8 cellular contexts compared by ENCODE assay signal in genomic region chr1:16961297-16962124, GRCh38. TPM values are rescaled to one million over a fixed set of nuclear protein-coding genes. Genes with fewer than 3 reads are reported as not detected.
A peak's percentile ranks its signal among the peaks of the same experiment; 100 is the strongest.
DNase-seq lines count a peak whose midpoint lies in the region; ATAC-seq and TF ChIP-seq lines count a peak whose summit lies in the region.

No MANE protein-coding gene starts in this region.

- H3K4me3 ChIP-seq in iPS-18a (ENCODE audit: low read length): peak overlapping the region; percentile 30
- H3K4me3 ChIP-seq in stomach: peak overlapping the region; percentile 44 to 49 (median 46)

- no peaks in the 10 kb centered on the region for H3K27me3 ChIP-seq in iPS-18a (ENCODE audit: control insufficient read depth, insufficient read depth, low read length)
- no peaks in the 10 kb centered on the region for H3K27me3 ChIP-seq in stomach

- intact Hi-C loops in activated CD4-positive, alpha-beta T cell treated with anti-CD3 and anti-CD28 coated beads for 36 hours (cut with DNase I, micrococcal nuclease): loop anchor here (2.0 to 5.0 kb wide), 3 partner anchors 46 to 85 kb away; partner anchors contain the start of gene ATP13A2 (in 1 of the 2)
- intact Hi-C loops in activated CD8-positive, alpha-beta T cell treated with anti-CD3 and anti-CD28 coated beads for 36 hours (cut with micrococcal nuclease): no loop called here
- intact Hi-C loops in stomach (cut with DNase I; ENCODE audit: low total_unique reads): loop anchor here (10.0 kb wide), 1 partner anchor 73 kb away; no protein-coding TSS in a partner anchor

- H3K36me3 Mint-ChIP-seq in activated CD4-positive, alpha-beta T cell treated with anti-CD3 and anti-CD28 coated beads for 36 hours (ENCODE audit: low read depth): peaks cover 2% of the 10 kb centered on the region
- H3K36me3 Mint-ChIP-seq in activated CD8-positive, alpha-beta T cell treated with anti-CD3 and anti-CD28 coated beads for 36 hours (ENCODE audit: low read depth): peaks cover 1% of the 10 kb centered on the region

- no peaks in the 10 kb centered on the region for H3K9me3 Mint-ChIP-seq in activated CD4-positive, alpha-beta T cell treated with anti-CD3 and anti-CD28 coated beads for 36 hours (ENCODE audit: low read depth)
- no peaks in the 10 kb centered on the region for H3K9me3 Mint-ChIP-seq in activated CD8-positive, alpha-beta T cell treated with anti-CD3 and anti-CD28 coated beads for 36 hours

- POLR2A ChIA-PET in activated CD4-positive, alpha-beta T cell treated with anti-CD3 and anti-CD28 coated beads for 36 hours (lab: Charles Lee): interaction anchor here (0.8 kb wide), 1 partner anchor 10 kb away, joined by 3 read pairs; no protein-coding TSS in a partner anchor
- POLR2A ChIA-PET in activated CD8-positive, alpha-beta T cell treated with anti-CD3 and anti-CD28 coated beads for 36 hours (lab: Charles Lee): no interaction called here

- CTCF ChIA-PET in activated CD4-positive, alpha-beta T cell treated with anti-CD3 and anti-CD28 coated beads for 36 hours (lab: Charles Lee): interaction anchor here (0.6 to 2.6 kb wide), 17 partner anchors 9 to 1119 kb away, joined by 3 to 22 read pairs (median 5); partner anchors contain the start of gene MFAP2
- CTCF ChIA-PET in activated CD8-positive, alpha-beta T cell treated with anti-CD3 and anti-CD28 coated beads for 36 hours (lab: Charles Lee): interaction anchor here (0.6 to 3.6 kb wide), 22 partner anchors 9 to 345 kb away, joined by 3 to 31 read pairs (median 4); no protein-coding TSS in a partner anchor

- TF ChIP-seq EP300 in stomach (IDR thresholded peaks at IDR 0.05): no peak

- TF ChIP-seq CTCF in activated CD8-positive, alpha-beta T cell treated with anti-CD3 and anti-CD28 coated beads for 36 hours (IDR thresholded peaks at IDR 0.05): no peak
- TF ChIP-seq CTCF in stomach (IDR thresholded peaks at IDR 0.05): no peak

- H3K27ac Mint-ChIP-seq in activated CD4-positive, alpha-beta T cell treated with anti-CD3 and anti-CD28 coated beads for 36 hours: no peak overlapping the region
- no peak overlapping the region for H3K27ac Mint-ChIP-seq in activated CD8-positive, alpha-beta T cell treated with anti-CD3 and anti-CD28 coated beads for 36 hours

- H3K9ac ChIP-seq in iPS-18a (ENCODE audit: low read length): no peak overlapping the region

- no peak for DNase-seq in activated CD4-positive, alpha-beta T cell treated with anti-CD3 and anti-CD28 coated beads for 36 hours
- no peak for DNase-seq in activated CD4-positive, alpha-beta T cell treated with anti-CD3 and anti-CD28 coated beads for 4 hours
- no peak for DNase-seq in activated CD8-positive, alpha-beta T cell treated with anti-CD3 and anti-CD28 coated beads for 36 hours
- DNase-seq in stomach: no peak
- no peak for DNase-seq in AML-193 (lab: John Stamatoyannopoulos, UW)
- no peak for DNase-seq in GM03348 (ENCODE audit: low spot score)

- no peak for ATAC-seq in activated CD4-positive, alpha-beta T cell treated with anti-CD3 and anti-CD28 coated beads for 36 hours
- ATAC-seq in activated CD8-positive, alpha-beta T cell treated with anti-CD3 and anti-CD28 coated beads for 36 hours: no peak
- ATAC-seq in GM21717 (IDR thresholded peaks at IDR 0.05; ENCODE audit: unreplicated experiment): no peak

- H3K4me3 Mint-ChIP-seq in activated CD4-positive, alpha-beta T cell treated with anti-CD3 and anti-CD28 coated beads for 36 hours: peak overlapping the region; percentile 61
- H3K4me3 Mint-ChIP-seq in activated CD8-positive, alpha-beta T cell treated with anti-CD3 and anti-CD28 coated beads for 36 hours: peak overlapping the region; percentile 58

- H3K4me1 Mint-ChIP-seq in activated CD4-positive, alpha-beta T cell treated with anti-CD3 and anti-CD28 coated beads for 36 hours: peaks cover 5% of the 10 kb centered on the region
- peaks cover 11% of the 10 kb centered on the region for H3K4me1 Mint-ChIP-seq in activated CD8-positive, alpha-beta T cell treated with anti-CD3 and anti-CD28 coated beads for 36 hours (ENCODE audit: low read depth)

- TF ChIP-seq POLR2A in stomach (IDR thresholded peaks at IDR 0.05): no peak

- H3K27ac ChIP-seq in iPS-18a (ENCODE audit: low read length): no peak overlapping the region
- H3K27ac ChIP-seq in stomach: peak overlapping the region in 2 of 5 donors; percentile 79 to 84

- H3K9me3 ChIP-seq in iPS-18a (ENCODE audit: control insufficient read depth, low read depth, low read length): no peaks in the 10 kb centered on the region
- H3K9me3 ChIP-seq in stomach: no peaks in the 10 kb centered on the region

- no peaks in the 10 kb centered on the region for H3K27me3 Mint-ChIP-seq in activated CD4-positive, alpha-beta T cell treated with anti-CD3 and anti-CD28 coated beads for 36 hours
- no peaks in the 10 kb centered on the region for H3K27me3 Mint-ChIP-seq in activated CD8-positive, alpha-beta T cell treated with anti-CD3 and anti-CD28 coated beads for 36 hours

- H3K36me3 ChIP-seq in iPS-18a (ENCODE audit: control insufficient read depth, low read depth, low read length): peaks cover 24% of the 10 kb centered on the region
- H3K36me3 ChIP-seq in stomach: peaks cover 10 to 46% (median 23%) of the 10 kb centered on the region in 4 donors

- H3K4me1 ChIP-seq in iPS-18a (ENCODE audit: control insufficient read depth, low read depth, low read length) (no peaks in the 10 kb centered on the region), stomach (peaks cover 0 to 25% (median 19%) of the 10 kb centered on the region in 4 donors)

- 85 to 91% (median 87%) methylated on average over 12 of the region's 12 CpGs for WGBS in stomach, 5 donors

RNA-seq across cellular contexts. Expression of gene MFAP2, which starts 18.9 kb away (rescaled TPM):
- total RNA-seq in activated CD4-positive, alpha-beta T cell treated with anti-CD3 and anti-CD28 coated beads for 36 hours: not detected
- not detected for total RNA-seq in activated CD8-positive, alpha-beta T cell treated with anti-CD3 and anti-CD28 coated beads for 36 hours
- 10 to 100 TPM in 1 of 5 donors, 1 to 10 TPM in 3, not detected in 1; 5.5 to 31.5 (median 9.3) TPM for total RNA-seq in stomach
- polyA plus RNA-seq in stomach: 10 to 100 TPM in 1 of 3 donors, 1 to 10 TPM in 2; 2.7 to 10.8 (median 4.2) TPM

RNA-seq across cellular contexts. Expression of gene CROCC, which starts 39.8 kb away (rescaled TPM):
- 10 to 100 TPM; 18.4 to 25.7 TPM for total RNA-seq in activated CD4-positive, alpha-beta T cell treated with anti-CD3 and anti-CD28 coated beads for 36 hours
- 10 to 100 TPM; 27.7 to 28.5 TPM for total RNA-seq in activated CD8-positive, alpha-beta T cell treated with anti-CD3 and anti-CD28 coated beads for 36 hours
- 100 to 1,000 TPM in 1 of 5 donors, 10 to 100 TPM in 4; 14.0 to 942 (median 49.1) TPM for total RNA-seq in stomach
- 10 to 100 TPM; 17.0 to 27.1 (median 26.2) TPM for polyA plus RNA-seq in stomach

RNA-seq across cellular contexts. Expression of gene ATP13A2, which starts 50.2 kb away (rescaled TPM):
- 10 to 100 TPM; 30.7 to 32.0 TPM for total RNA-seq in activated CD4-positive, alpha-beta T cell treated with anti-CD3 and anti-CD28 coated beads for 36 hours
- total RNA-seq in activated CD8-positive, alpha-beta T cell treated with anti-CD3 and anti-CD28 coated beads for 36 hours: 10 to 100 TPM; 21.4 to 24.1 TPM
- total RNA-seq in stomach: 100 to 1,000 TPM in 2 of 5 donors, 10 to 100 TPM in 3; 11.1 to 249 (median 42.6) TPM
- 10 to 100 TPM; 14.2 to 22.5 (median 19.9) TPM for polyA plus RNA-seq in stomach
